1 cellular context compared by ENCODE assay signal in genomic region chr20:32189691-32190607, GRCh38.
TF ChIP-seq lines count a peak whose summit lies in the region.

No MANE protein-coding gene starts in this region.

TF ChIP-seq in WTC11, 78 proteins besides CTCF, POLR2A, EP300 and RAD21 (continued from another document and continues in another):
- peak; percentile 60; the same call in 1 of the 2 replicates for TF ChIP-seq HMGXB4 (CRISPR knock-in tag; IDR thresholded peaks at IDR 0.05)
- no peak for TF ChIP-seq SMAD3 (CRISPR knock-in tag; IDR thresholded peaks at IDR 0.05; ENCODE audit: borderline replicate concordance)
- TF ChIP-seq HMGA2 (CRISPR knock-in tag; IDR thresholded peaks at IDR 0.05) = no peak
- TF ChIP-seq AFF4 (CRISPR knock-in tag; IDR thresholded peaks at IDR 0.05; ENCODE audit: borderline replicate concordance) = no peak
- 0 out of 2 replicates have a peak, but pooled peaks have one; percentile 4 for TF ChIP-seq ZNF263 (CRISPR knock-in tag; IDR thresholded peaks at IDR 0.05; ENCODE audit: low read depth)
- TF ChIP-seq CREB1 (CRISPR knock-in tag; IDR thresholded peaks at IDR 0.05) = no peak
- TF ChIP-seq E2F1 (CRISPR knock-in tag; IDR thresholded peaks at IDR 0.05) = no peak
- no peak for TF ChIP-seq ZNF281 (CRISPR knock-in tag; IDR thresholded peaks at IDR 0.05)
- no peak for TF ChIP-seq ATF1 (CRISPR knock-in tag; IDR thresholded peaks at IDR 0.05)
- TF ChIP-seq FOXK1 (CRISPR knock-in tag; IDR thresholded peaks at IDR 0.05) = no peak
- no peak for TF ChIP-seq GRHL2 (CRISPR knock-in tag; IDR thresholded peaks at IDR 0.05; ENCODE audit: insufficient replicate concordance, severe bottlenecking)
- peak; percentile 66 for TF ChIP-seq CREM (CRISPR knock-in tag; IDR thresholded peaks at IDR 0.05)
- no peak for TF ChIP-seq RORB (CRISPR knock-in tag; IDR thresholded peaks at IDR 0.05)
- no peak; the same call in 1 of the 2 replicates for TF ChIP-seq MAX (CRISPR knock-in tag; IDR thresholded peaks at IDR 0.05)
- 0 out of 2 replicates have a peak, but pooled peaks have one; percentile 17 for TF ChIP-seq ZNF416 (CRISPR knock-in tag; IDR thresholded peaks at IDR 0.05)
- TF ChIP-seq MLX (CRISPR knock-in tag; IDR thresholded peaks at IDR 0.05) = 0 out of 2 replicates have a peak, but pooled peaks have one; percentile 16
- no peak for TF ChIP-seq STAT6 (CRISPR knock-in tag; conservative IDR thresholded peaks at IDR 0.05; ENCODE audit: low read depth)
- no peak for TF ChIP-seq ERG (CRISPR knock-in tag; IDR thresholded peaks at IDR 0.05)
- TF ChIP-seq TCF7 (CRISPR knock-in tag; IDR thresholded peaks at IDR 0.05; ENCODE audit: low read depth) = no peak
- TF ChIP-seq EMX1 (CRISPR knock-in tag; IDR thresholded peaks at IDR 0.05) = peak; percentile 55; the same call in 1 of the 2 replicates
- no peak for TF ChIP-seq ATF2 (CRISPR knock-in tag; IDR thresholded peaks at IDR 0.05; ENCODE audit: borderline replicate concordance, low read depth)
- TF ChIP-seq ZNF121 (CRISPR knock-in tag; IDR thresholded peaks at IDR 0.05) = no peak
- peak; percentile 78; the same call in 1 of the 2 replicates for TF ChIP-seq E2F4 (CRISPR knock-in tag; IDR thresholded peaks at IDR 0.05; ENCODE audit: borderline replicate concordance, low read depth)
- no peak for TF ChIP-seq JUN (CRISPR knock-in tag; IDR thresholded peaks at IDR 0.05)
- TF ChIP-seq FOXJ3 (CRISPR knock-in tag; IDR thresholded peaks at IDR 0.05; ENCODE audit: borderline replicate concordance) = no peak
- no peak for TF ChIP-seq TEAD4 (CRISPR knock-in tag; IDR thresholded peaks at IDR 0.05)
- no peak for TF ChIP-seq ELF4 (CRISPR knock-in tag; IDR thresholded peaks at IDR 0.05; ENCODE audit: low read depth)
- no peak for TF ChIP-seq ZNF317 (CRISPR knock-in tag; IDR thresholded peaks at IDR 0.05; ENCODE audit: borderline replicate concordance, low read depth)
- TF ChIP-seq MYBL2 (CRISPR knock-in tag; IDR thresholded peaks at IDR 0.05) = no peak
- no peak for TF ChIP-seq USF2 (CRISPR knock-in tag; IDR thresholded peaks at IDR 0.05)
- TF ChIP-seq ZBTB21 (CRISPR knock-in tag; IDR thresholded peaks at IDR 0.05; ENCODE audit: borderline replicate concordance) = no peak
- TF ChIP-seq GTF2I (CRISPR knock-in tag; conservative IDR thresholded peaks at IDR 0.05) = no peak
- TF ChIP-seq TP53 (CRISPR knock-in tag; IDR thresholded peaks at IDR 0.05) = no peak; the same call in 1 of the 2 replicates
- peak; percentile 90 for TF ChIP-seq PRDM15 (CRISPR knock-in tag; IDR thresholded peaks at IDR 0.05)
- peak; percentile 68; the same call in 1 of the 2 replicates for TF ChIP-seq ESRRA (CRISPR knock-in tag; IDR thresholded peaks at IDR 0.05; ENCODE audit: borderline replicate concordance)
